23 cellular contexts compared by ENCODE assay signal in genomic region chr5:136511046-136511445, GRCh38.
"Had no signal": no experiment of that assay in that cellular context is flagged by ENCODE, and none has a peak within 500 bp of the region (broad histone marks: within the 10 kb centered on the region; RNA-seq: fewer than 3 reads in every experiment).

No MANE protein-coding gene starts in this region.

- ATAC-seq: activated CD8-positive, alpha-beta T cell treated with anti-CD3 and anti-CD28 coated beads for 36 hours; activated T-helper 17 cell treated with anti-CD3 and anti-CD28 coated beads, Interleukin-2, amount 50 U/mL, for 72 hours; effector memory CD8-positive, alpha-beta T cell; left ventricle myocardium superior; naive thymus-derived CD8-positive, alpha-beta T cell; psoas muscle; right cardiac atrium had no signal

- H3K4me1 ChIP-seq: psoas muscle, suprapubic skin, vagina had no signal

- H3K27ac ChIP-seq: epithelial cell of prostate, psoas muscle, skin epidermis, suprapubic skin, vagina had no signal

- H3K9me3 ChIP-seq: psoas muscle, suprapubic skin, vagina had no signal

- H3K4me3 ChIP-seq: psoas muscle, skin epidermis, suprapubic skin, vagina had no signal

- H3K4me3 Mint-ChIP-seq: activated CD4-positive, alpha-beta T cell treated with anti-CD3 and anti-CD28 coated beads, Interleukin-2, amount 10 ng/mL, durations not matched to agents 24 days and 14 days; activated CD8-positive, alpha-beta T cell treated with anti-CD3 and anti-CD28 coated beads for 36 hours; activated naive CD8-positive, alpha-beta T cell treated with anti-CD3 and anti-CD28 coated beads for 36 hours; activated T-helper 17 cell treated with anti-CD3 and anti-CD28 coated beads, Interleukin-2, amount 50 U/mL, for 72 hours; effector memory CD8-positive, alpha-beta T cell; memory B cell; naive thymus-derived CD8-positive, alpha-beta T cell; stimulated activated naive CD8-positive, alpha-beta T cell treated with anti-CD3 and anti-CD28 coated beads, Interleukin-15, Interleukin-2, amounts not matched to agents 100 ng/mL and 50 ng/mL, for 24 hours had no signal

- H3K9me3 Mint-ChIP-seq: activated CD4-positive, alpha-beta T cell treated with anti-CD3 and anti-CD28 coated beads, Interleukin-2, amount 10 ng/mL, durations not matched to agents 24 days and 14 days; activated CD8-positive, alpha-beta T cell treated with anti-CD3 and anti-CD28 coated beads for 36 hours; activated naive CD8-positive, alpha-beta T cell treated with anti-CD3 and anti-CD28 coated beads for 36 hours; stimulated activated naive CD8-positive, alpha-beta T cell treated with anti-CD3 and anti-CD28 coated beads, Interleukin-15, Interleukin-2, amounts not matched to agents 100 ng/mL and 50 ng/mL, for 24 hours had no signal

- H3K36me3 Mint-ChIP-seq: activated naive CD8-positive, alpha-beta T cell treated with anti-CD3 and anti-CD28 coated beads for 36 hours; memory B cell; naive thymus-derived CD8-positive, alpha-beta T cell had no signal

- DNase-seq: activated CD4-positive, alpha-beta T cell treated with anti-CD3 and anti-CD28 coated beads, Interleukin-2, amount 10 ng/mL, durations not matched to agents 24 days and 14 days; activated CD8-positive, alpha-beta T cell treated with anti-CD3 and anti-CD28 coated beads for 36 hours; activated naive CD4-positive, alpha-beta T cell; activated naive CD8-positive, alpha-beta T cell treated with anti-CD3 and anti-CD28 coated beads for 36 hours; activated T-cell treated with anti-CD3 and anti-CD28 coated beads, Interleukin-2, amount 50 U/mL, for 1 hour; amniotic stem cell; caudate nucleus; effector memory CD8-positive, alpha-beta T cell; left ventricle myocardium superior; naive thymus-derived CD8-positive, alpha-beta T cell; psoas muscle; right cardiac atrium; stimulated activated CD4-positive, alpha-beta T cell treated with anti-CD3 and anti-CD28 coated beads, Interleukin-15, amount 100 ng/mL, for 24 hours; stimulated activated CD4-positive, alpha-beta T cell treated with anti-CD3 and anti-CD28 coated beads, Interleukin-2, amount 100 ng/mL, for 48 hours; T1000; trophoblast cell had no signal

- H3K27ac Mint-ChIP-seq: activated CD4-positive, alpha-beta T cell treated with anti-CD3 and anti-CD28 coated beads, Interleukin-2, amount 10 ng/mL, durations not matched to agents 24 days and 14 days; activated CD8-positive, alpha-beta T cell treated with anti-CD3 and anti-CD28 coated beads for 36 hours; activated naive CD8-positive, alpha-beta T cell treated with anti-CD3 and anti-CD28 coated beads for 36 hours; activated T-helper 17 cell treated with anti-CD3 and anti-CD28 coated beads, Interleukin-2, amount 50 U/mL, for 72 hours; effector memory CD8-positive, alpha-beta T cell; memory B cell; naive thymus-derived CD8-positive, alpha-beta T cell; stimulated activated naive CD8-positive, alpha-beta T cell treated with anti-CD3 and anti-CD28 coated beads, Interleukin-15, Interleukin-2, amounts not matched to agents 100 ng/mL and 50 ng/mL, for 24 hours had no signal

- H3K27me3 Mint-ChIP-seq: activated CD4-positive, alpha-beta T cell treated with anti-CD3 and anti-CD28 coated beads, Interleukin-2, amount 10 ng/mL, durations not matched to agents 24 days and 14 days; activated CD8-positive, alpha-beta T cell treated with anti-CD3 and anti-CD28 coated beads for 36 hours; activated naive CD8-positive, alpha-beta T cell treated with anti-CD3 and anti-CD28 coated beads for 36 hours; activated T-helper 17 cell treated with anti-CD3 and anti-CD28 coated beads, Interleukin-2, amount 50 U/mL, for 72 hours; effector memory CD8-positive, alpha-beta T cell; stimulated activated naive CD8-positive, alpha-beta T cell treated with anti-CD3 and anti-CD28 coated beads, Interleukin-15, Interleukin-2, amounts not matched to agents 100 ng/mL and 50 ng/mL, for 24 hours had no signal

- H3K27me3 ChIP-seq: suprapubic skin, vagina had no signal

- H3K4me1 Mint-ChIP-seq: activated CD4-positive, alpha-beta T cell treated with anti-CD3 and anti-CD28 coated beads, Interleukin-2, amount 10 ng/mL, durations not matched to agents 24 days and 14 days; activated naive CD8-positive, alpha-beta T cell treated with anti-CD3 and anti-CD28 coated beads for 36 hours; activated T-helper 17 cell treated with anti-CD3 and anti-CD28 coated beads, Interleukin-2, amount 50 U/mL, for 72 hours; memory B cell; naive thymus-derived CD8-positive, alpha-beta T cell had no signal

- H3K36me3 ChIP-seq: suprapubic skin, vagina had no signal
